ENCODE assay signal across 9 cellular contexts in genomic region chr20:57974863-57975262, GRCh38.
"Had no signal": no experiment of that assay in that cellular context is flagged by ENCODE, and none has a peak within 500 bp of the region (broad histone marks: within the 10 kb centered on the region; RNA-seq: fewer than 3 reads in every experiment).

No MANE protein-coding gene starts in this region.

- H3K27ac ChIP-seq: GM23248, HL-60 had no signal

- H3K4me3 ChIP-seq: GM23248, K562 had no signal

- H3K9ac ChIP-seq: GM23248 had no signal

- H3K27ac Mint-ChIP-seq: H9, HFFc6 had no signal

- ATAC-seq: K562 had no signal

- H2AFZ ChIP-seq: GM23248 had no signal

- FAIRE-seq: H54, K562 had no signal

- H3K4me3 Mint-ChIP-seq: H9, HFFc6 had no signal

- DNase-seq: GM23248, GOT3, H9, HCEC 1CT, HFFc6, KG1 had no signal
